In genomic region chr10:21705828-21706176, GRCh38 we compare ENCODE assay signal across 16 cellular contexts.
A peak's percentile ranks its signal among the peaks of the same experiment; 100 is the strongest.
DNase-seq lines count a peak whose midpoint lies in the region; ATAC-seq and TF ChIP-seq lines count a peak whose summit lies in the region.
"Had no signal": no experiment of that assay in that cellular context is flagged by ENCODE, and none has a peak within 500 bp of the region (broad histone marks: within the 10 kb centered on the region; RNA-seq: fewer than 3 reads in every experiment).

No MANE protein-coding gene starts in this region.

- H3K9me3 ChIP-seq in cardiac muscle cell (ENCODE audit: low read depth) (no peaks in the 10 kb centered on the region), IMR-90 (ENCODE audit: control insufficient read depth, insufficient read depth, low read length) (no peaks in the 10 kb centered on the region)

- DNase-seq in cardiac muscle cell (ENCODE audit: low read depth in 1 of 2, low spot score in 1 of 2): no peak
- no peak for DNase-seq in left ventricle myocardium superior
- DNase-seq in IMR-90: no peak
- peak; percentile 8 for DNase-seq in dermis blood vessel endothelial cell
- no peak for DNase-seq in memory B cell (ENCODE audit: low spot score in 2 of 2)
- DNase-seq in foreskin keratinocyte: no peak
- DNase-seq in T-helper 9 cell: no peak
- DNase-seq in activated naive CD8-positive, alpha-beta T cell treated with anti-CD3 and anti-CD28 coated beads for 36 hours: no peak
- DNase-seq: Caco-2; CD8-positive, alpha-beta memory T cell; DND-41; GF-D8; H7 had no signal

- no peaks in the 10 kb centered on the region for H3K27me3 Mint-ChIP-seq in memory B cell
- H3K27me3 Mint-ChIP-seq in activated naive CD8-positive, alpha-beta T cell treated with anti-CD3 and anti-CD28 coated beads for 36 hours: no peaks in the 10 kb centered on the region
- H3K27me3 Mint-ChIP-seq: CD8-positive, alpha-beta memory T cell had no signal

- TF ChIP-seq POLR2A in IMR-90 (IDR thresholded peaks at IDR 0.05; ENCODE audit: low read depth, low read length): no peak

- H3K4me1 Mint-ChIP-seq in memory B cell: peaks cover 32% of the 10 kb centered on the region
- H3K4me1 Mint-ChIP-seq in activated naive CD8-positive, alpha-beta T cell treated with anti-CD3 and anti-CD28 coated beads for 36 hours: peaks cover 31% of the 10 kb centered on the region

- peaks cover 17% of the 10 kb centered on the region for H4K20me1 ChIP-seq in IMR-90 (ENCODE audit: insufficient read depth, low read length)

- H4K91ac ChIP-seq in IMR-90 (ENCODE audit: insufficient read depth, low read depth, low read length): no peak overlapping the region

- peak overlapping the region; percentile 50 for H3K27ac ChIP-seq in cardiac muscle cell
- H3K27ac ChIP-seq in IMR-90 (ENCODE audit: insufficient read depth, low read length): no peak overlapping the region
- H3K27ac ChIP-seq in foreskin keratinocyte: no peak overlapping the region
- H3K27ac ChIP-seq: A549, BLaER1, HL-60 had no signal

- peak overlapping the region; percentile 10 for H3K27ac Mint-ChIP-seq in memory B cell
- H3K27ac Mint-ChIP-seq in activated naive CD8-positive, alpha-beta T cell treated with anti-CD3 and anti-CD28 coated beads for 36 hours: no peak overlapping the region
- H3K27ac Mint-ChIP-seq: CD8-positive, alpha-beta memory T cell had no signal

- POLR2A ChIA-PET in IMR-90 (lab: Charles Lee; ENCODE audit: unreplicated experiment): no interaction called here

- WGBS in IMR-90 (ENCODE audit: extremely low coverage in 2 of 2, insufficient read length in 1 of 2), 2 experiments: no CpG with 5 or more reads among the region's 2 CpGs

- H3K36me3 Mint-ChIP-seq in memory B cell: peaks cover 47% of the 10 kb centered on the region
- H3K36me3 Mint-ChIP-seq in activated naive CD8-positive, alpha-beta T cell treated with anti-CD3 and anti-CD28 coated beads for 36 hours: peaks cover 48% of the 10 kb centered on the region

- H3K27me3 ChIP-seq in cardiac muscle cell (no peaks in the 10 kb centered on the region), IMR-90 (ENCODE audit: control insufficient read depth, insufficient read depth, low read length) (no peaks in the 10 kb centered on the region), foreskin keratinocyte (no peaks in the 10 kb centered on the region)
- H3K27me3 ChIP-seq: BLaER1 had no signal

- H3K18ac ChIP-seq in IMR-90 (ENCODE audit: low read depth, low read length): no peak overlapping the region

- CTCF ChIA-PET in IMR-90 (lab: Yijun Ruan, JAX): no interaction called here

- no TSS peak for BruUV-seq in IMR-90 (replicated peaks; lab: Mats Ljungman, UMichigan)

- H3K4me1 ChIP-seq in cardiac muscle cell (ENCODE audit: low read depth) (peaks cover 10% of the 10 kb centered on the region), IMR-90 (ENCODE audit: control insufficient read depth, insufficient read depth, low read length) (no peaks in the 10 kb centered on the region), foreskin keratinocyte (peaks cover 14% of the 10 kb centered on the region)
- H3K4me1 ChIP-seq: Caco-2 had no signal

- TF ChIP-seq CTCF in cardiac muscle cell (IDR thresholded peaks at IDR 0.05; ENCODE audit: low read depth, low read length): no peak
- no peak for TF ChIP-seq CTCF in IMR-90 (conservative IDR thresholded peaks at IDR 0.05; ENCODE audit: low read depth, low read length)
- no peak for TF ChIP-seq CTCF in foreskin keratinocyte (conservative IDR thresholded peaks at IDR 0.05)

- H3K23ac ChIP-seq in IMR-90 (ENCODE audit: low read depth, low read length): no peak overlapping the region

- no peak overlapping the region for H4K5ac ChIP-seq in IMR-90 (ENCODE audit: low read depth, low read length)

- no peak overlapping the region for H2BK5ac ChIP-seq in IMR-90 (ENCODE audit: low read depth, low read length, poor library complexity, severe bottlenecking)

- no peak overlapping the region for H2BK15ac ChIP-seq in IMR-90 (ENCODE audit: low read depth, low read length)

- in situ Hi-C loops in IMR-90 (cut with MboI; ENCODE audit: low sequenced_read_pairs): no loop called here

- H3K14ac ChIP-seq in IMR-90 (replicated peaks; ENCODE audit: low read depth, low read length): no peak overlapping the region

- no peak overlapping the region for H2AFZ ChIP-seq in IMR-90 (replicated peaks; ENCODE audit: low read length, poor library complexity)

- H3K56ac ChIP-seq in IMR-90 (ENCODE audit: extremely low read depth, insufficient read depth, low read length): no peak overlapping the region

- H2BK120ac ChIP-seq in IMR-90 (ENCODE audit: low read depth, low read length): no peak overlapping the region

- TF ChIP-seq RAD21 in IMR-90 (IDR thresholded peaks at IDR 0.05; ENCODE audit: low read length): no peak

- H2AK9ac ChIP-seq in IMR-90 (replicated peaks; ENCODE audit: low read depth, low read length, poor library complexity): peak overlapping the region; percentile 81

- no peak overlapping the region for H2AK5ac ChIP-seq in IMR-90 (ENCODE audit: low read depth, low read length)

- H3K36me3 ChIP-seq in cardiac muscle cell: no peaks in the 10 kb centered on the region
- peaks cover 3% of the 10 kb centered on the region for H3K36me3 ChIP-seq in IMR-90 (ENCODE audit: control insufficient read depth, insufficient read depth, low read length)

- H2BK20ac ChIP-seq in IMR-90 (ENCODE audit: low read depth, low read length): no peak overlapping the region

- intact Hi-C loops in left ventricle myocardium superior (cut with micrococcal nuclease): no loop called here
- intact Hi-C loops in IMR-90 (cut with micrococcal nuclease): no loop called here

- no peak overlapping the region for H4K8ac ChIP-seq in IMR-90 (ENCODE audit: low read depth in 2 of 2, low read length in 2 of 2)

- H3K4me2 ChIP-seq in IMR-90 (ENCODE audit: low read depth, low read length): no peak overlapping the region
- H3K4me2 ChIP-seq: A549, BLaER1 had no signal

- ATAC-seq in left ventricle myocardium superior: no peak
- ATAC-seq in IMR-90 (ENCODE audit: low read depth): no peak
- no peak for ATAC-seq in memory B cell (ENCODE audit: low read depth)
- no peak for ATAC-seq in foreskin keratinocyte

- no peak overlapping the region for H3K4me3 Mint-ChIP-seq in memory B cell
- H3K4me3 Mint-ChIP-seq in activated naive CD8-positive, alpha-beta T cell treated with anti-CD3 and anti-CD28 coated beads for 36 hours: no peak overlapping the region
- H3K4me3 Mint-ChIP-seq: CD8-positive, alpha-beta memory T cell had no signal

- H3K9me3 Mint-ChIP-seq in memory B cell: peaks cover 9% of the 10 kb centered on the region
- peaks cover 10% of the 10 kb centered on the region for H3K9me3 Mint-ChIP-seq in activated naive CD8-positive, alpha-beta T cell treated with anti-CD3 and anti-CD28 coated beads for 36 hours

- H3K4ac ChIP-seq in IMR-90 (ENCODE audit: low read depth, low read length): no peak overlapping the region

- peaks cover 9% of the 10 kb centered on the region for H3K9me1 ChIP-seq in IMR-90 (ENCODE audit: insufficient read depth, low read length)

- dilution Hi-C loops in IMR-90 (cut with HindIII; ENCODE audit: low sequenced_read_pairs, unreplicated experiment): no loop called here

- no peak overlapping the region for H3K9ac ChIP-seq in IMR-90 (ENCODE audit: low read depth, low read length)
- H3K9ac ChIP-seq: BLaER1 had no signal

- peaks cover 31 to 50% of the 10 kb centered on the region in 2 experiments for H3K79me1 ChIP-seq in IMR-90 (ENCODE audit: low read depth in 1 of 2, low read length in 2 of 2)

- H3K4me3 ChIP-seq in cardiac muscle cell (no peak overlapping the region), IMR-90 (ENCODE audit: insufficient read depth, low read depth, low read length) (no peak overlapping the region)
- H3K4me3 ChIP-seq: A549, BLaER1 had no signal

TF ChIP-seq in IMR-90, 13 proteins besides CTCF, POLR2A, EP300 and RAD21:
- no peak for TF ChIP-seq BHLHE40 (IDR thresholded peaks at IDR 0.05; ENCODE audit: low read depth, low read length)
- no peak for TF ChIP-seq MAFK (IDR thresholded peaks at IDR 0.05; ENCODE audit: low read depth, low read length)
- no peak for TF ChIP-seq SMC3 (IDR thresholded peaks at IDR 0.05; ENCODE audit: low read depth, low read length)
- TF ChIP-seq CEBPB (IDR thresholded peaks at IDR 0.05; ENCODE audit: low read depth, low read length): no peak
- TF ChIP-seq RCOR1 (IDR thresholded peaks at IDR 0.05; ENCODE audit: insufficient replicate concordance, low read length): no peak
- no peak for TF ChIP-seq ELK1 (IDR thresholded peaks at IDR 0.05; ENCODE audit: borderline replicate concordance, low read depth, low read length)
- TF ChIP-seq, protein P1, sequence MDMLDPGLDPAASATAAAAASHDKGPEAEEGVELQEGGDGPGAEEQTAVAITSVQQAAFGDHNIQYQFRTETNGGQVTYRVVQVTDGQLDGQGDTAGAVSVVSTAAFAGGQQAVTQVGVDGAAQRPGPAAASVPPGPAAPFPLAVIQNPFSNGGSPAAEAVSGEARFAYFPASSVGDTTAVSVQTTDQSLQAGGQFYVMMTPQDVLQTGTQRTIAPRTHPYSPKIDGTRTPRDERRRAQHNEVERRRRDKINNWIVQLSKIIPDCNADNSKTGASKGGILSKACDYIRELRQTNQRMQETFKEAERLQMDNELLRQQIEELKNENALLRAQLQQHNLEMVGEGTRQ (IDR thresholded peaks at IDR 0.05; ENCODE audit: low read depth, low read length): no peak
- TF ChIP-seq FOS (IDR thresholded peaks at IDR 0.05; ENCODE audit: low read depth, low read length): no peak
- TF ChIP-seq NFE2L2 (IDR thresholded peaks at IDR 0.05; ENCODE audit: low read depth, low read length): no peak
- TF ChIP-seq MXI1 (IDR thresholded peaks at IDR 0.05; ENCODE audit: borderline replicate concordance, low read depth, low read length): no peak
- TF ChIP-seq RFX5 (IDR thresholded peaks at IDR 0.05; ENCODE audit: low read depth, low read length): no peak
- TF ChIP-seq MAZ (IDR thresholded peaks at IDR 0.05; ENCODE audit: borderline replicate concordance, low read depth, low read length): no peak
- no peak for TF ChIP-seq CHD1 (IDR thresholded peaks at IDR 0.05; ENCODE audit: low read depth, low read length)
